Comparison of ENCODE assay signal across 1 cellular context in the genomic region with DNA sequence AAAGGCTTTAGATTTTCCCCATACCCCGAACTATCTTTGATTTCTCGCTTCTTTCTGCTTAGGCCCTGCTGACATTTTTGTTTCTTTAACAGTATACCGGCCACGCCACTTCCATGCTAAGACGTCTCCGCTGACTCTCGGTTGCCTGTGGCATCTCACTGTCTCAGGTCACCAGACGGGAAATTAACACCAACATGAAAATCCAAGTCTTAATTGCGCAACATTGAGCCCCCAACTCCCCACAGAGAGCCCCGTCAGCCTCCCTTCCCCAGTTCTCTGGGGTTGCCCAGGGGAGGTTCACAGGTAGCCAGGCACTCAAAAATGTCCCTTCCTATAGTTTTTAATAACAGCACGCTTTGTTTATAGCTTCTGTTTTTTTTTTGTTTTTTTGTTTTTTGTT.
TF ChIP-seq lines count a peak whose summit lies in the region.

No MANE protein-coding gene starts in this region.

TF ChIP-seq in GM23338, 12 proteins besides CTCF, POLR2A, EP300 and RAD21 (continued from another document):
- TF ChIP-seq, protein P1, sequence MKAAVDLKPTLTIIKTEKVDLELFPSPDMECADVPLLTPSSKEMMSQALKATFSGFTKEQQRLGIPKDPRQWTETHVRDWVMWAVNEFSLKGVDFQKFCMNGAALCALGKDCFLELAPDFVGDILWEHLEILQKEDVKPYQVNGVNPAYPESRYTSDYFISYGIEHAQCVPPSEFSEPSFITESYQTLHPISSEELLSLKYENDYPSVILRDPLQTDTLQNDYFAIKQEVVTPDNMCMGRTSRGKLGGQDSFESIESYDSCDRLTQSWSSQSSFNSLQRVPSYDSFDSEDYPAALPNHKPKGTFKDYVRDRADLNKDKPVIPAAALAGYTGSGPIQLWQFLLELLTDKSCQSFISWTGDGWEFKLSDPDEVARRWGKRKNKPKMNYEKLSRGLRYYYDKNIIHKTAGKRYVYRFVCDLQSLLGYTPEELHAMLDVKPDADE (IDR thresholded peaks at IDR 0.05) = no peak
- TF ChIP-seq EZH2 (IDR thresholded peaks at IDR 0.05; ENCODE audit: low read depth, unreplicated experiment) (no peak), STAT1 (IDR thresholded peaks at IDR 0.05; ENCODE audit: unreplicated experiment) (no peak), JUNB (IDR thresholded peaks at IDR 0.05; ENCODE audit: unreplicated experiment) (no peak), ZNF331 (CRISPR knock-in tag; IDR thresholded peaks at IDR 0.05; ENCODE audit: low read depth) (no peak)
- TF ChIP-seq, protein P2, sequence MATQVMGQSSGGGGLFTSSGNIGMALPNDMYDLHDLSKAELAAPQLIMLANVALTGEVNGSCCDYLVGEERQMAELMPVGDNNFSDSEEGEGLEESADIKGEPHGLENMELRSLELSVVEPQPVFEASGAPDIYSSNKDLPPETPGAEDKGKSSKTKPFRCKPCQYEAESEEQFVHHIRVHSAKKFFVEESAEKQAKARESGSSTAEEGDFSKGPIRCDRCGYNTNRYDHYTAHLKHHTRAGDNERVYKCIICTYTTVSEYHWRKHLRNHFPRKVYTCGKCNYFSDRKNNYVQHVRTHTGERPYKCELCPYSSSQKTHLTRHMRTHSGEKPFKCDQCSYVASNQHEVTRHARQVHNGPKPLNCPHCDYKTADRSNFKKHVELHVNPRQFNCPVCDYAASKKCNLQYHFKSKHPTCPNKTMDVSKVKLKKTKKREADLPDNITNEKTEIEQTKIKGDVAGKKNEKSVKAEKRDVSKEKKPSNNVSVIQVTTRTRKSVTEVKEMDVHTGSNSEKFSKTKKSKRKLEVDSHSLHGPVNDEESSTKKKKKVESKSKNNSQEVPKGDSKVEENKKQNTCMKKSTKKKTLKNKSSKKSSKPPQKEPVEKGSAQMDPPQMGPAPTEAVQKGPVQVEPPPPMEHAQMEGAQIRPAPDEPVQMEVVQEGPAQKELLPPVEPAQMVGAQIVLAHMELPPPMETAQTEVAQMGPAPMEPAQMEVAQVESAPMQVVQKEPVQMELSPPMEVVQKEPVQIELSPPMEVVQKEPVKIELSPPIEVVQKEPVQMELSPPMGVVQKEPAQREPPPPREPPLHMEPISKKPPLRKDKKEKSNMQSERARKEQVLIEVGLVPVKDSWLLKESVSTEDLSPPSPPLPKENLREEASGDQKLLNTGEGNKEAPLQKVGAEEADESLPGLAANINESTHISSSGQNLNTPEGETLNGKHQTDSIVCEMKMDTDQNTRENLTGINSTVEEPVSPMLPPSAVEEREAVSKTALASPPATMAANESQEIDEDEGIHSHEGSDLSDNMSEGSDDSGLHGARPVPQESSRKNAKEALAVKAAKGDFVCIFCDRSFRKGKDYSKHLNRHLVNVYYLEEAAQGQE (IDR thresholded peaks at IDR 0.05; ENCODE audit: unreplicated experiment) = no peak
